ENCODE assay signal across 15 cellular contexts in genomic region chr1:24020470-24020869, GRCh38. TPM values are rescaled to one million over a fixed set of nuclear protein-coding genes. Genes with fewer than 3 reads are reported as not detected.
DNase-seq lines count a peak whose midpoint lies in the region; ATAC-seq and TF ChIP-seq lines count a peak whose summit lies in the region.
"Had no signal": no experiment of that assay in that cellular context is flagged by ENCODE, and none has a peak within 500 bp of the region (broad histone marks: within the 10 kb centered on the region; RNA-seq: fewer than 3 reads in every experiment).

No MANE protein-coding gene starts in this region.

- no TSS peak for BruUV-seq in A673 (replicated peaks; lab: Mats Ljungman, UMichigan)

- DNase-seq in GM23248 (peak; percentile 29), body of pancreas (no peak), suprapubic skin (ENCODE audit: low spot score in 2 of 2) (no peak), A673 (ENCODE audit: low spot score) (no peak)
- DNase-seq in stimulated activated effector memory CD8-positive, alpha-beta T cell treated with anti-CD3 and anti-CD28 coated beads, Interleukin-12 subunit alpha, Interleukin-12 subunit beta, amount 100 ng/mL, for 72 hours (ENCODE audit: low spot score in 2 of 2) = no peak
- no peak for DNase-seq in activated CD4-positive, alpha-beta T cell treated with anti-CD3 and anti-CD28 coated beads, Interleukin-2, amount 10 ng/mL, durations not matched to agents 24 days and 14 days
- DNase-seq: activated CD4-positive, alpha-beta T cell treated with anti-CD3 and anti-CD28 coated beads, Interleukin-2, amount 10 ng/mL, durations not matched to agents 7 days and 5 days; C1 segment of cervical spinal cord; NCI-H187; NCI-H524; spleen had no signal

- peaks cover 43% of the 10 kb centered on the region for H3F3A ChIP-seq in GM23248 (ENCODE audit: insufficient read depth)

- H4K20me1 ChIP-seq in GM23248 (ENCODE audit: insufficient read depth) = no peaks in the 10 kb centered on the region

- peak overlapping the region; percentile 98 for H3K27ac ChIP-seq in GM23248
- H3K27ac ChIP-seq in body of pancreas = peak overlapping the region in 3 of 4 donors; percentile 66 to 89 (median 86)
- H3K27ac ChIP-seq in suprapubic skin = peak overlapping the region; percentile 76
- H3K27ac ChIP-seq in A673 (ENCODE audit: low read depth, low read length, poor library complexity, severe bottlenecking) = no peak overlapping the region

- H3K9me3 Mint-ChIP-seq in stimulated activated effector memory CD8-positive, alpha-beta T cell treated with anti-CD3 and anti-CD28 coated beads, Interleukin-12 subunit alpha, Interleukin-12 subunit beta, amount 100 ng/mL, for 72 hours = no peaks in the 10 kb centered on the region
- no peaks in the 10 kb centered on the region for H3K9me3 Mint-ChIP-seq in activated CD4-positive, alpha-beta T cell treated with anti-CD3 and anti-CD28 coated beads, Interleukin-2, amount 10 ng/mL, durations not matched to agents 24 days and 14 days
- H3K9me3 Mint-ChIP-seq: activated CD4-positive, alpha-beta T cell treated with anti-CD3 and anti-CD28 coated beads, Interleukin-2, amount 10 ng/mL, durations not matched to agents 7 days and 5 days; natural killer cell treated with Interleukin-12 subunit alpha and Interleukin-12 subunit beta and Interleukin-15 and Interleukin-18, amount 100 ng/mL, for 72 hours; type B pancreatic cell had no signal

- WGBS in GM23248 (ENCODE audit: low coverage in 1 of 2, low lambda C conversion rate in 2 of 2, missing lambda C conversion rate in 2 of 2), 2 experiments = 50 to 60% methylated on average over 3 of the region's 3 CpGs
- WGBS in body of pancreas, 2 donors = 87 to 100% methylated on average over 2 to 3 of the region's 3 CpGs
- WGBS in suprapubic skin = 83% methylated on average over 3 of the region's 3 CpGs

- ATAC-seq in body of pancreas (no peak), HG02571 (IDR thresholded peaks at IDR 0.05; ENCODE audit: unreplicated experiment) (no peak)
- ATAC-seq in stimulated activated effector memory CD8-positive, alpha-beta T cell treated with anti-CD3 and anti-CD28 coated beads, Interleukin-12 subunit alpha, Interleukin-12 subunit beta, amount 100 ng/mL, for 72 hours = no peak
- ATAC-seq: natural killer cell treated with Interleukin-12 subunit alpha and Interleukin-12 subunit beta and Interleukin-15 and Interleukin-18, amount 100 ng/mL, for 72 hours had no signal

- H3K4me1 Mint-ChIP-seq in stimulated activated effector memory CD8-positive, alpha-beta T cell treated with anti-CD3 and anti-CD28 coated beads, Interleukin-12 subunit alpha, Interleukin-12 subunit beta, amount 100 ng/mL, for 72 hours = no peaks in the 10 kb centered on the region
- H3K4me1 Mint-ChIP-seq in activated CD4-positive, alpha-beta T cell treated with anti-CD3 and anti-CD28 coated beads, Interleukin-2, amount 10 ng/mL, durations not matched to agents 24 days and 14 days = no peaks in the 10 kb centered on the region
- H3K4me1 Mint-ChIP-seq: activated CD4-positive, alpha-beta T cell treated with anti-CD3 and anti-CD28 coated beads, Interleukin-2, amount 10 ng/mL, durations not matched to agents 7 days and 5 days had no signal

- in situ Hi-C loops in GM23248 (cut with MboI) = no loop called here

- intact Hi-C loops in body of pancreas (cut with DNase I) = no loop called here
- intact Hi-C loops in activated CD4-positive, alpha-beta T cell treated with anti-CD3 and anti-CD28 coated beads, Interleukin-2, amount 10 ng/mL, durations not matched to agents 24 days and 14 days (cut with micrococcal nuclease) = no loop called here
- intact Hi-C loops in A673 (cut with micrococcal nuclease; ENCODE audit: unreplicated experiment) = no loop called here

- H3K79me2 ChIP-seq in GM23248 (ENCODE audit: insufficient read depth) = no peaks in the 10 kb centered on the region

- TF ChIP-seq EP300 in suprapubic skin (IDR thresholded peaks at IDR 0.05) = no peak

- H3K9me3 ChIP-seq in GM23248 (ENCODE audit: low read depth) (no peaks in the 10 kb centered on the region), body of pancreas (no peaks in the 10 kb centered on the region), mucosa of stomach (ENCODE audit: control insufficient read depth, low read length) (no peaks in the 10 kb centered on the region), suprapubic skin (no peaks in the 10 kb centered on the region), A673 (ENCODE audit: low read depth, low read length, poor library complexity, severe bottlenecking) (no peaks in the 10 kb centered on the region)
- H3K9me3 ChIP-seq: spleen had no signal

- peaks cover 7% of the 10 kb centered on the region for H3K27me3 Mint-ChIP-seq in activated CD4-positive, alpha-beta T cell treated with anti-CD3 and anti-CD28 coated beads, Interleukin-2, amount 10 ng/mL, durations not matched to agents 24 days and 14 days
- H3K27me3 Mint-ChIP-seq: type B pancreatic cell had no signal

- H3K36me3 ChIP-seq in GM23248 (ENCODE audit: low read depth) (no peaks in the 10 kb centered on the region), body of pancreas (replicated peaks in 1 of 2; ENCODE audit: insufficient read depth in 1 of 2, low read depth in 2 of 2) (no peaks in the 10 kb centered on the region), mucosa of stomach (ENCODE audit: control insufficient read depth, insufficient read depth, low read length) (no peaks in the 10 kb centered on the region), suprapubic skin (no peaks in the 10 kb centered on the region), A673 (ENCODE audit: insufficient read depth, low read length, poor library complexity, severe bottlenecking) (no peaks in the 10 kb centered on the region)
- H3K36me3 ChIP-seq: spleen had no signal

- TF ChIP-seq CTCF in body of pancreas (IDR thresholded peaks at IDR 0.05) = no peak
- no peak for TF ChIP-seq CTCF in suprapubic skin (IDR thresholded peaks at IDR 0.05)
- TF ChIP-seq CTCF in A673 (conservative IDR thresholded peaks at IDR 0.05; ENCODE audit: low read depth, low read length) = no peak

- H3K4me3 ChIP-seq in GM23248 (no peak overlapping the region), body of pancreas (no peak overlapping the region), mucosa of stomach (ENCODE audit: low read length) (no peak overlapping the region), suprapubic skin (no peak overlapping the region), A673 (ENCODE audit: low read depth, low read length, poor library complexity, severe bottlenecking) (no peak overlapping the region)
- H3K4me3 ChIP-seq: spleen had no signal

- no peaks in the 10 kb centered on the region for H3K9me2 ChIP-seq in GM23248 (ENCODE audit: insufficient read depth)

- peak overlapping the region; percentile 85 for H3K9ac ChIP-seq in GM23248
- H3K9ac ChIP-seq in mucosa of stomach (ENCODE audit: low read length) = peak overlapping the region; percentile 46

- TF ChIP-seq POLR2A in body of pancreas (IDR thresholded peaks at IDR 0.05) = no peak
- TF ChIP-seq POLR2A in suprapubic skin (IDR thresholded peaks at IDR 0.05) = no peak

- H3K27me3 ChIP-seq in GM23248 (replicated peaks; ENCODE audit: insufficient read depth) = no peaks in the 10 kb centered on the region
- no peaks in the 10 kb centered on the region for H3K27me3 ChIP-seq in body of pancreas
- no peaks in the 10 kb centered on the region for H3K27me3 ChIP-seq in mucosa of stomach (ENCODE audit: control insufficient read depth, insufficient read depth, low read length)
- no peaks in the 10 kb centered on the region for H3K27me3 ChIP-seq in suprapubic skin
- no peaks in the 10 kb centered on the region for H3K27me3 ChIP-seq in A673 (replicated peaks; ENCODE audit: insufficient read depth, low read depth, low read length, poor library complexity)
- H3K27me3 ChIP-seq: spleen had no signal

- H3K4me3 Mint-ChIP-seq in stimulated activated effector memory CD8-positive, alpha-beta T cell treated with anti-CD3 and anti-CD28 coated beads, Interleukin-12 subunit alpha, Interleukin-12 subunit beta, amount 100 ng/mL, for 72 hours = no peak overlapping the region
- H3K4me3 Mint-ChIP-seq in activated CD4-positive, alpha-beta T cell treated with anti-CD3 and anti-CD28 coated beads, Interleukin-2, amount 10 ng/mL, durations not matched to agents 24 days and 14 days = no peak overlapping the region
- H3K4me3 Mint-ChIP-seq: activated CD4-positive, alpha-beta T cell treated with anti-CD3 and anti-CD28 coated beads, Interleukin-2, amount 10 ng/mL, durations not matched to agents 7 days and 5 days; natural killer cell treated with Interleukin-12 subunit alpha and Interleukin-12 subunit beta and Interleukin-15 and Interleukin-18, amount 100 ng/mL, for 72 hours; type B pancreatic cell had no signal

- no peak overlapping the region for H3K27ac Mint-ChIP-seq in stimulated activated effector memory CD8-positive, alpha-beta T cell treated with anti-CD3 and anti-CD28 coated beads, Interleukin-12 subunit alpha, Interleukin-12 subunit beta, amount 100 ng/mL, for 72 hours
- no peak overlapping the region for H3K27ac Mint-ChIP-seq in activated CD4-positive, alpha-beta T cell treated with anti-CD3 and anti-CD28 coated beads, Interleukin-2, amount 10 ng/mL, durations not matched to agents 24 days and 14 days
- H3K27ac Mint-ChIP-seq: activated CD4-positive, alpha-beta T cell treated with anti-CD3 and anti-CD28 coated beads, Interleukin-2, amount 10 ng/mL, durations not matched to agents 7 days and 5 days; natural killer cell treated with Interleukin-12 subunit alpha and Interleukin-12 subunit beta and Interleukin-15 and Interleukin-18, amount 100 ng/mL, for 72 hours had no signal

- peak overlapping the region; percentile 48; the same call in 1 of the 2 replicates for H2AFZ ChIP-seq in GM23248

- peak overlapping the region; percentile 58 for H3K4me2 ChIP-seq in GM23248 (ENCODE audit: unreplicated experiment)

- H3K36me3 Mint-ChIP-seq in stimulated activated effector memory CD8-positive, alpha-beta T cell treated with anti-CD3 and anti-CD28 coated beads, Interleukin-12 subunit alpha, Interleukin-12 subunit beta, amount 100 ng/mL, for 72 hours = no peaks in the 10 kb centered on the region
- H3K36me3 Mint-ChIP-seq in activated CD4-positive, alpha-beta T cell treated with anti-CD3 and anti-CD28 coated beads, Interleukin-2, amount 10 ng/mL, durations not matched to agents 24 days and 14 days (ENCODE audit: low read depth) = no peaks in the 10 kb centered on the region
- H3K36me3 Mint-ChIP-seq: natural killer cell treated with Interleukin-12 subunit alpha and Interleukin-12 subunit beta and Interleukin-15 and Interleukin-18, amount 100 ng/mL, for 72 hours; type B pancreatic cell had no signal

- POLR2A ChIA-PET in A673 (lab: Charles Lee; ENCODE audit: low non-redundant PET) = no interaction called here

- peaks cover 67% of the 10 kb centered on the region for H3K4me1 ChIP-seq in GM23248 (ENCODE audit: insufficient read depth)
- H3K4me1 ChIP-seq in body of pancreas = peaks cover 63% of the 10 kb centered on the region
- H3K4me1 ChIP-seq in mucosa of stomach (ENCODE audit: control insufficient read depth, insufficient read depth, low read length) = peaks cover 51% of the 10 kb centered on the region
- peaks cover 44% of the 10 kb centered on the region for H3K4me1 ChIP-seq in suprapubic skin
- peaks cover 7% of the 10 kb centered on the region for H3K4me1 ChIP-seq in A673 (ENCODE audit: insufficient read depth, low read length, poor library complexity, severe bottlenecking)

- CTCF ChIA-PET in A673 (lab: Charles Lee) = no interaction called here

RNA-seq across cellular contexts. Expression of gene SRSF10, which starts 40.3 kb away (rescaled TPM):
- total RNA-seq in GM23248 (2014; rRNA removed; shearing (Covaris generic)) = 81.7 and 99.4 TPM in 2 replicates
- 111 and 121 TPM in 2 replicates for polyA plus RNA-seq in GM23248 (2016; fragmentation: Nextera tagmentation; extraction: Ambion mirVana)
- total RNA-seq in body of pancreas = 10 to 100 TPM; 61.5 to 89.7 TPM
- 100 to 1,000 TPM in 1 of 4 donors, 10 to 100 TPM in 3; 67.7 to 162 (median 74.2) TPM for total RNA-seq in suprapubic skin
- 236 and 247 TPM in 2 replicates for total RNA-seq in activated CD4-positive, alpha-beta T cell treated with anti-CD3 and anti-CD28 coated beads, Interleukin-2, amount 10 ng/mL, durations not matched to agents 24 days and 14 days
- 208 and 218 TPM in 2 replicates for total RNA-seq in A673 (2021)
